37 cellular contexts compared by ENCODE assay signal in genomic region chr5:145708169-145708568, GRCh38.
"Had no signal": no experiment of that assay in that cellular context is flagged by ENCODE, and none has a peak within 500 bp of the region (broad histone marks: within the 10 kb centered on the region; RNA-seq: fewer than 3 reads in every experiment).

No MANE protein-coding gene starts in this region.

- H3K27me3 ChIP-seq: ascending aorta, cardiac muscle cell had no signal

- H3K4me3 Mint-ChIP-seq: activated B cell treated with CpG ODN at 0.5 μM for 24 hours; activated CD4-positive, alpha-beta memory T cell treated with anti-CD3 and anti-CD28 coated beads for 36 hours; activated CD4-positive, alpha-beta T cell treated with anti-CD3 and anti-CD28 coated beads, Interleukin-2, amount 10 ng/mL, durations not matched to agents 24 days and 14 days; activated CD8-positive, alpha-beta T cell treated with anti-CD3 and anti-CD28 coated beads for 36 hours; activated naive CD4-positive, alpha-beta T cell treated with anti-CD3 and anti-CD28 coated beads, Interleukin-2, amount 10 ng/mL, durations not matched to agents 7 days and 5 days; activated naive CD4-positive, alpha-beta T cell treated with anti-CD3 and anti-CD28 coated beads, Interleukin-2, amount 50 U/mL, for 24 hours; activated naive CD8-positive, alpha-beta T cell; activated naive CD8-positive, alpha-beta T cell treated with anti-CD3 and anti-CD28 coated beads, Interleukin-2, amount 10 ng/mL, durations not matched to agents 7 days and 5 days; activated naive CD8-positive, alpha-beta T cell treated with anti-CD3 and anti-CD28 coated beads, Interleukin-2, amount 50 U/mL, for 24 hours; activated T-cell treated with anti-CD3 and anti-CD28 coated beads, Interleukin-2, amount 50 U/mL, for 4 hours; activated T-cell treated with anti-CD3 and anti-CD28 coated beads, Interleukin-2, amount 50 U/mL, for 72 hours; brain; central memory CD8-positive, alpha-beta T cell; T-helper 1 cell treated with Interleukin-12 subunit alpha and Interleukin-12 subunit beta and Interleukin-4 antibody, amounts not matched to agents 30 μg/mL and 1 μg/mL, for 36 hours; T-helper 2 cell treated with Interferon-gamma antibody and Interleukin-4, amounts not matched to agents 5 μg/mL and 100 μg/mL, for 36 hours had no signal

- ATAC-seq: activated CD8-positive, alpha-beta T cell treated with anti-CD3 and anti-CD28 coated beads for 36 hours; activated naive CD8-positive, alpha-beta T cell treated with anti-CD3 and anti-CD28 coated beads, Interleukin-2, amount 50 U/mL, for 24 hours; activated T-cell treated with anti-CD3 and anti-CD28 coated beads, Interleukin-2, amount 50 U/mL, for 4 hours; activated T-cell treated with anti-CD3 and anti-CD28 coated beads, Interleukin-2, amount 50 U/mL, for 72 hours had no signal

- H3K36me3 Mint-ChIP-seq: activated CD4-positive, alpha-beta memory T cell treated with anti-CD3 and anti-CD28 coated beads for 36 hours; activated naive CD4-positive, alpha-beta T cell treated with anti-CD3 and anti-CD28 coated beads, Interleukin-2, amount 10 ng/mL, durations not matched to agents 7 days and 5 days; activated naive CD4-positive, alpha-beta T cell treated with anti-CD3 and anti-CD28 coated beads, Interleukin-2, amount 50 U/mL, for 24 hours; activated naive CD8-positive, alpha-beta T cell; activated naive CD8-positive, alpha-beta T cell treated with anti-CD3 and anti-CD28 coated beads, Interleukin-2, amount 10 ng/mL, durations not matched to agents 7 days and 5 days; brain had no signal

- H3K9me3 Mint-ChIP-seq: activated B cell treated with CpG ODN at 0.5 μM for 24 hours; activated CD4-positive, alpha-beta memory T cell treated with anti-CD3 and anti-CD28 coated beads for 36 hours; activated CD4-positive, alpha-beta T cell treated with anti-CD3 and anti-CD28 coated beads, Interleukin-2, amount 10 ng/mL, durations not matched to agents 24 days and 14 days; activated CD8-positive, alpha-beta T cell treated with anti-CD3 and anti-CD28 coated beads for 36 hours; activated naive CD4-positive, alpha-beta T cell treated with anti-CD3 and anti-CD28 coated beads, Interleukin-2, amount 10 ng/mL, durations not matched to agents 7 days and 5 days; activated naive CD4-positive, alpha-beta T cell treated with anti-CD3 and anti-CD28 coated beads, Interleukin-2, amount 50 U/mL, for 24 hours; activated naive CD8-positive, alpha-beta T cell treated with anti-CD3 and anti-CD28 coated beads, Interleukin-2, amount 10 ng/mL, durations not matched to agents 7 days and 5 days; activated naive CD8-positive, alpha-beta T cell treated with anti-CD3 and anti-CD28 coated beads, Interleukin-2, amount 50 U/mL, for 24 hours; activated T-cell treated with anti-CD3 and anti-CD28 coated beads, Interleukin-2, amount 50 U/mL, for 4 hours; activated T-cell treated with anti-CD3 and anti-CD28 coated beads, Interleukin-2, amount 50 U/mL, for 72 hours; activated T-helper 2 cell treated with anti-CD3 and anti-CD28 coated beads, Interferon-gamma antibody, Interleukin-2, Interleukin-4, amounts not matched to agents 10 μg/mL and 5 μg/mL and 100 μg/mL, durations not matched to agents 14 hours and 24 hours and 36 hours; brain; central memory CD8-positive, alpha-beta T cell; T-helper 1 cell treated with Interleukin-12 subunit alpha and Interleukin-12 subunit beta and Interleukin-4 antibody, amounts not matched to agents 30 μg/mL and 1 μg/mL, for 36 hours; T-helper 2 cell treated with Interferon-gamma antibody and Interleukin-4, amounts not matched to agents 5 μg/mL and 100 μg/mL, for 36 hours had no signal

- H3K27ac Mint-ChIP-seq: activated B cell treated with CpG ODN at 0.5 μM for 24 hours; activated CD4-positive, alpha-beta memory T cell treated with anti-CD3 and anti-CD28 coated beads for 36 hours; activated CD4-positive, alpha-beta T cell treated with anti-CD3 and anti-CD28 coated beads, Interleukin-2, amount 10 ng/mL, durations not matched to agents 24 days and 14 days; activated CD8-positive, alpha-beta T cell treated with anti-CD3 and anti-CD28 coated beads for 36 hours; activated naive CD4-positive, alpha-beta T cell treated with anti-CD3 and anti-CD28 coated beads, Interleukin-2, amount 10 ng/mL, durations not matched to agents 7 days and 5 days; activated naive CD4-positive, alpha-beta T cell treated with anti-CD3 and anti-CD28 coated beads, Interleukin-2, amount 50 U/mL, for 24 hours; activated naive CD8-positive, alpha-beta T cell; activated naive CD8-positive, alpha-beta T cell treated with anti-CD3 and anti-CD28 coated beads, Interleukin-2, amount 10 ng/mL, durations not matched to agents 7 days and 5 days; activated naive CD8-positive, alpha-beta T cell treated with anti-CD3 and anti-CD28 coated beads, Interleukin-2, amount 50 U/mL, for 24 hours; activated T-cell treated with anti-CD3 and anti-CD28 coated beads, Interleukin-2, amount 50 U/mL, for 72 hours; activated T-helper 2 cell treated with anti-CD3 and anti-CD28 coated beads, Interferon-gamma antibody, Interleukin-2, Interleukin-4, amounts not matched to agents 10 μg/mL and 5 μg/mL and 100 μg/mL, durations not matched to agents 14 hours and 24 hours and 36 hours; T-helper 1 cell treated with Interleukin-12 subunit alpha and Interleukin-12 subunit beta and Interleukin-4 antibody, amounts not matched to agents 30 μg/mL and 1 μg/mL, for 36 hours; T-helper 2 cell treated with Interferon-gamma antibody and Interleukin-4, amounts not matched to agents 5 μg/mL and 100 μg/mL, for 36 hours had no signal

- H3K9me3 ChIP-seq: ascending aorta had no signal

- DNase-seq: activated B cell treated with CpG ODN at 0.5 μM for 24 hours; activated CD4-positive, alpha-beta memory T cell treated with anti-CD3 and anti-CD28 coated beads for 36 hours; activated CD4-positive, alpha-beta T cell treated with anti-CD3 and anti-CD28 coated beads for 4 hours; activated CD4-positive, alpha-beta T cell treated with anti-CD3 and anti-CD28 coated beads, Interleukin-2, amount 10 ng/mL, durations not matched to agents 24 days and 14 days; activated CD4-positive, alpha-beta T cell treated with anti-CD3 and anti-CD28 coated beads, Interleukin-2, amount 50 U/mL, for 1 hour; activated CD4-positive, alpha-beta T cell treated with anti-CD3 and anti-CD28 coated beads, Interleukin-2, amount 50 U/mL, for 4 hours; activated CD4-positive, CD25-positive, alpha-beta regulatory T cell treated with anti-CD3 and anti-CD28 coated beads, Interleukin-2, amount 50 U/mL, for 72 hours; activated CD8-positive, alpha-beta memory T cell treated with anti-CD3 and anti-CD28 coated beads, Interleukin-2, amount 50 U/mL, for 4 hours; activated CD8-positive, alpha-beta T cell treated with anti-CD3 and anti-CD28 coated beads for 36 hours; activated effector memory CD4-positive, alpha-beta T cell treated with Interleukin-2 at 50 U/mL for 16 hours; activated gamma-delta T cell; activated naive CD4-positive, alpha-beta T cell treated with anti-CD3 and anti-CD28 coated beads, Interleukin-2, amount 10 ng/mL, durations not matched to agents 7 days and 5 days; activated naive CD4-positive, alpha-beta T cell treated with Interleukin-2 at 50 U/mL for 16 hours; activated naive CD8-positive, alpha-beta T cell treated with anti-CD3 and anti-CD28 coated beads, Interleukin-2, amount 10 ng/mL, durations not matched to agents 7 days and 5 days; activated naive CD8-positive, alpha-beta T cell treated with anti-CD3 and anti-CD28 coated beads, Interleukin-2, amount 50 U/mL, for 24 hours; activated T-cell treated with anti-CD3 and anti-CD28 coated beads for 4 hours; activated T-cell treated with anti-CD3 and anti-CD28 coated beads, Interleukin-2, amount 50 U/mL, for 1 hour; activated T-cell treated with anti-CD3 and anti-CD28 coated beads, Interleukin-2, amount 50 U/mL, for 4 hours; activated T-cell treated with anti-CD3 and anti-CD28 coated beads, Interleukin-2, amount 50 U/mL, for 72 hours; amygdala; caudate nucleus; cerebellar nuclear complex; T-helper 1 cell; T-helper 2 cell; T-helper 9 cell had no signal

- FAIRE-seq: bronchial epithelial cell, TTC549 had no signal

- H3K27me3 Mint-ChIP-seq: activated B cell treated with CpG ODN at 0.5 μM for 24 hours; activated CD4-positive, alpha-beta memory T cell treated with anti-CD3 and anti-CD28 coated beads for 36 hours; activated CD4-positive, alpha-beta T cell treated with anti-CD3 and anti-CD28 coated beads, Interleukin-2, amount 10 ng/mL, durations not matched to agents 24 days and 14 days; activated CD8-positive, alpha-beta T cell treated with anti-CD3 and anti-CD28 coated beads for 36 hours; activated naive CD4-positive, alpha-beta T cell treated with anti-CD3 and anti-CD28 coated beads, Interleukin-2, amount 10 ng/mL, durations not matched to agents 7 days and 5 days; activated naive CD8-positive, alpha-beta T cell; activated naive CD8-positive, alpha-beta T cell treated with anti-CD3 and anti-CD28 coated beads, Interleukin-2, amount 10 ng/mL, durations not matched to agents 7 days and 5 days; brain; central memory CD8-positive, alpha-beta T cell had no signal

- H3K4me1 ChIP-seq: ascending aorta had no signal

- H3K4me1 Mint-ChIP-seq: activated B cell treated with CpG ODN at 0.5 μM for 24 hours; activated CD4-positive, alpha-beta T cell treated with anti-CD3 and anti-CD28 coated beads, Interleukin-2, amount 10 ng/mL, durations not matched to agents 24 days and 14 days; activated naive CD4-positive, alpha-beta T cell treated with anti-CD3 and anti-CD28 coated beads, Interleukin-2, amount 10 ng/mL, durations not matched to agents 7 days and 5 days; activated naive CD4-positive, alpha-beta T cell treated with anti-CD3 and anti-CD28 coated beads, Interleukin-2, amount 50 U/mL, for 24 hours; activated naive CD8-positive, alpha-beta T cell treated with anti-CD3 and anti-CD28 coated beads, Interleukin-2, amount 10 ng/mL, durations not matched to agents 7 days and 5 days; activated naive CD8-positive, alpha-beta T cell treated with anti-CD3 and anti-CD28 coated beads, Interleukin-2, amount 50 U/mL, for 24 hours; central memory CD8-positive, alpha-beta T cell had no signal

- H3K36me3 ChIP-seq: ascending aorta, cardiac muscle cell had no signal

- H3K4me3 ChIP-seq: ascending aorta, cardiac muscle cell had no signal

- H3K27ac ChIP-seq: ascending aorta, cardiac muscle cell, VCaP had no signal
